36 cellular contexts compared by ENCODE assay signal in the genomic region with DNA sequence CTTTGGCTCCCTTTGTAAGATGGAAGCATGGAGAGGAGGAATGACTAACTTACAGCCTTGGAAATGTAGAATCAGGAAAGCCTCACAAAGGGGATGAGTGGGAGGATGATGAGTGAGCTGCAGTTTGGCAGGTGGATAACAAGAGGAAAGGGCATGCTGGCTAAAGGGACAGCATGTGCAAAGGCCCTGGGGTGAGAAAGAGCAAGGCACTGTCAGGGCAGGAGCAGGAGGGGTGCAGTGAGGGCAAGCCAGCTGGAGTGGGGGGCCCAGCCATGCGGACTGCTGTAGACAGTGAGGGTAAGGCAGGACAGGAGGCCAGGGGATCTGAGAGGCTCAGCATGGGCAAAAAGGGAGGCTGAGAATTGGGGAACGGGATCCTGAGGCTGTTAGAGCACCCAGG. TPM values are rescaled to one million over a fixed set of nuclear protein-coding genes. Genes with fewer than 3 reads are reported as not detected.
"Had no signal": no experiment of that assay in that cellular context is flagged by ENCODE, and none has a peak within 500 bp of the region (broad histone marks: within the 10 kb centered on the region; RNA-seq: fewer than 3 reads in every experiment).

No MANE protein-coding gene starts in this region.

- H3K9me3 ChIP-seq: ascending aorta had no signal

- H3K4me1 ChIP-seq: ascending aorta had no signal

- H3K4me1 Mint-ChIP-seq: activated CD4-positive, alpha-beta memory T cell treated with anti-CD3 and anti-CD28 coated beads, Interleukin-2, amount 10 ng/mL, durations not matched to agents 7 days and 5 days; activated CD4-positive, alpha-beta T cell treated with anti-CD3 and anti-CD28 coated beads for 36 hours; activated CD4-positive, alpha-beta T cell treated with anti-CD3 and anti-CD28 coated beads, Interleukin-2, amount 10 ng/mL, durations not matched to agents 7 days and 5 days; activated CD8-positive, alpha-beta memory T cell treated with anti-CD3 and anti-CD28 coated beads, Interleukin-2, amount 10 ng/mL, durations not matched to agents 7 days and 5 days; activated naive CD4-positive, alpha-beta T cell treated with anti-CD3 and anti-CD28 coated beads, Interleukin-2, amount 10 ng/mL, durations not matched to agents 7 days and 5 days; activated naive CD4-positive, alpha-beta T cell treated with anti-CD3 and anti-CD28 coated beads, Interleukin-2, amount 50 U/mL, for 24 hours; activated naive CD8-positive, alpha-beta T cell treated with anti-CD3 and anti-CD28 coated beads, Interleukin-2, amount 10 ng/mL, durations not matched to agents 7 days and 5 days; activated naive CD8-positive, alpha-beta T cell treated with anti-CD3 and anti-CD28 coated beads, Interleukin-2, amount 50 U/mL, for 24 hours had no signal

- H3K27me3 ChIP-seq: ascending aorta, cardiac muscle cell had no signal

- H3K27ac Mint-ChIP-seq: activated CD4-positive, alpha-beta memory T cell treated with anti-CD3 and anti-CD28 coated beads, Interleukin-2, amount 10 ng/mL, durations not matched to agents 7 days and 5 days; activated CD4-positive, alpha-beta T cell treated with anti-CD3 and anti-CD28 coated beads for 36 hours; activated CD4-positive, alpha-beta T cell treated with anti-CD3 and anti-CD28 coated beads, Interleukin-2, amount 10 ng/mL, durations not matched to agents 7 days and 5 days; activated CD8-positive, alpha-beta memory T cell treated with anti-CD3 and anti-CD28 coated beads, Interleukin-2, amount 10 ng/mL, durations not matched to agents 7 days and 5 days; activated CD8-positive, alpha-beta T cell treated with anti-CD3 and anti-CD28 coated beads, Interleukin-2, amount 10 ng/mL, durations not matched to agents 7 days and 5 days; activated naive CD4-positive, alpha-beta T cell treated with anti-CD3 and anti-CD28 coated beads, Interleukin-2, amount 10 ng/mL, durations not matched to agents 7 days and 5 days; activated naive CD4-positive, alpha-beta T cell treated with anti-CD3 and anti-CD28 coated beads, Interleukin-2, amount 50 U/mL, for 24 hours; activated naive CD8-positive, alpha-beta T cell; activated naive CD8-positive, alpha-beta T cell treated with anti-CD3 and anti-CD28 coated beads, Interleukin-2, amount 10 ng/mL, durations not matched to agents 7 days and 5 days; activated naive CD8-positive, alpha-beta T cell treated with anti-CD3 and anti-CD28 coated beads, Interleukin-2, amount 50 U/mL, for 24 hours; activated T-cell treated with anti-CD3 and anti-CD28 coated beads, Interleukin-2, amount 50 U/mL, for 24 hours; activated T-helper 2 cell treated with anti-CD3 and anti-CD28 coated beads, Interferon-gamma antibody, Interleukin-2, Interleukin-4, amounts not matched to agents 10 μg/mL and 5 μg/mL and 100 μg/mL, durations not matched to agents 14 hours and 24 hours and 36 hours; T-helper 1 cell treated with Interleukin-12 subunit alpha and Interleukin-12 subunit beta and Interleukin-4 antibody, amounts not matched to agents 30 μg/mL and 1 μg/mL, for 36 hours; T-helper 2 cell treated with Interferon-gamma antibody and Interleukin-4, amounts not matched to agents 5 μg/mL and 100 μg/mL, for 36 hours had no signal

- H3K4me3 ChIP-seq: ascending aorta, cardiac muscle cell had no signal

- H3K36me3 Mint-ChIP-seq: activated CD8-positive, alpha-beta memory T cell treated with anti-CD3 and anti-CD28 coated beads, Interleukin-2, amount 10 ng/mL, durations not matched to agents 7 days and 5 days; activated naive CD4-positive, alpha-beta T cell treated with anti-CD3 and anti-CD28 coated beads, Interleukin-2, amount 10 ng/mL, durations not matched to agents 7 days and 5 days; activated naive CD4-positive, alpha-beta T cell treated with anti-CD3 and anti-CD28 coated beads, Interleukin-2, amount 50 U/mL, for 24 hours; activated naive CD8-positive, alpha-beta T cell; activated naive CD8-positive, alpha-beta T cell treated with anti-CD3 and anti-CD28 coated beads, Interleukin-2, amount 10 ng/mL, durations not matched to agents 7 days and 5 days; brain; WTC11 had no signal

- H3K9me3 Mint-ChIP-seq: activated CD4-positive, alpha-beta memory T cell treated with anti-CD3 and anti-CD28 coated beads, Interleukin-2, amount 10 ng/mL, durations not matched to agents 7 days and 5 days; activated CD4-positive, alpha-beta T cell treated with anti-CD3 and anti-CD28 coated beads, Interleukin-2, amount 10 ng/mL, durations not matched to agents 7 days and 5 days; activated naive CD4-positive, alpha-beta T cell treated with anti-CD3 and anti-CD28 coated beads, Interleukin-2, amount 10 ng/mL, durations not matched to agents 7 days and 5 days; activated naive CD4-positive, alpha-beta T cell treated with anti-CD3 and anti-CD28 coated beads, Interleukin-2, amount 50 U/mL, for 24 hours; activated naive CD8-positive, alpha-beta T cell treated with anti-CD3 and anti-CD28 coated beads, Interleukin-2, amount 10 ng/mL, durations not matched to agents 7 days and 5 days; activated naive CD8-positive, alpha-beta T cell treated with anti-CD3 and anti-CD28 coated beads, Interleukin-2, amount 50 U/mL, for 24 hours; activated T-cell treated with anti-CD3 and anti-CD28 coated beads, Interleukin-2, amount 50 U/mL, for 24 hours; activated T-helper 2 cell treated with anti-CD3 and anti-CD28 coated beads, Interferon-gamma antibody, Interleukin-2, Interleukin-4, amounts not matched to agents 10 μg/mL and 5 μg/mL and 100 μg/mL, durations not matched to agents 14 hours and 24 hours and 36 hours; T-helper 1 cell treated with Interleukin-12 subunit alpha and Interleukin-12 subunit beta and Interleukin-4 antibody, amounts not matched to agents 30 μg/mL and 1 μg/mL, for 36 hours; T-helper 2 cell treated with Interferon-gamma antibody and Interleukin-4, amounts not matched to agents 5 μg/mL and 100 μg/mL, for 36 hours; WTC11 had no signal

- DNase-seq: activated CD4-positive, alpha-beta memory T cell treated with anti-CD3 and anti-CD28 coated beads, Interleukin-2, amount 10 ng/mL, durations not matched to agents 7 days and 5 days; activated CD4-positive, alpha-beta T cell treated with anti-CD3 and anti-CD28 coated beads for 1 hour; activated CD4-positive, alpha-beta T cell treated with anti-CD3 and anti-CD28 coated beads for 36 hours; activated CD4-positive, alpha-beta T cell treated with anti-CD3 and anti-CD28 coated beads for 48 hours; activated CD4-positive, alpha-beta T cell treated with anti-CD3 and anti-CD28 coated beads, Interleukin-2, amount 10 ng/mL, durations not matched to agents 7 days and 5 days; activated CD4-positive, alpha-beta T cell treated with anti-CD3 and anti-CD28 coated beads, Interleukin-2, amount 50 U/mL, for 48 hours; activated CD4-positive, CD25-positive, alpha-beta regulatory T cell; activated CD8-positive, alpha-beta memory T cell treated with anti-CD3 and anti-CD28 coated beads for 24 hours; activated CD8-positive, alpha-beta memory T cell treated with anti-CD3 and anti-CD28 coated beads, Interleukin-2, amount 10 ng/mL, durations not matched to agents 7 days and 5 days; activated CD8-positive, alpha-beta memory T cell treated with anti-CD3 and anti-CD28 coated beads, Interleukin-2, amount 50 U/mL, for 48 hours; activated CD8-positive, alpha-beta T cell treated with anti-CD3 and anti-CD28 coated beads, Interleukin-2, amount 10 ng/mL, durations not matched to agents 7 days and 5 days; activated effector memory CD4-positive, alpha-beta T cell treated with Interleukin-2 at 50 U/mL for 16 hours; activated gamma-delta T cell; activated naive CD4-positive, alpha-beta T cell treated with anti-CD3 and anti-CD28 coated beads, Interleukin-2, amount 10 ng/mL, durations not matched to agents 7 days and 5 days; activated naive CD4-positive, alpha-beta T cell treated with Interleukin-2 at 50 U/mL for 16 hours; activated naive CD8-positive, alpha-beta T cell treated with anti-CD3 and anti-CD28 coated beads, Interleukin-2, amount 10 ng/mL, durations not matched to agents 7 days and 5 days; activated naive CD8-positive, alpha-beta T cell treated with anti-CD3 and anti-CD28 coated beads, Interleukin-2, amount 50 U/mL, for 24 hours; activated T-cell treated with anti-CD3 and anti-CD28 coated beads, Interleukin-2, amount 50 U/mL, for 24 hours; activated T-cell treated with anti-CD3 and anti-CD28 coated beads, Interleukin-2, amount 50 U/mL, for 48 hours; amygdala; anterior cingulate cortex; central memory CD4-positive, alpha-beta T cell; T-helper 1 cell; T-helper 2 cell; T-helper 9 cell had no signal

- H3K4me3 Mint-ChIP-seq: activated CD4-positive, alpha-beta memory T cell treated with anti-CD3 and anti-CD28 coated beads, Interleukin-2, amount 10 ng/mL, durations not matched to agents 7 days and 5 days; activated CD4-positive, alpha-beta T cell treated with anti-CD3 and anti-CD28 coated beads for 36 hours; activated CD4-positive, alpha-beta T cell treated with anti-CD3 and anti-CD28 coated beads, Interleukin-2, amount 10 ng/mL, durations not matched to agents 7 days and 5 days; activated CD8-positive, alpha-beta memory T cell treated with anti-CD3 and anti-CD28 coated beads, Interleukin-2, amount 10 ng/mL, durations not matched to agents 7 days and 5 days; activated CD8-positive, alpha-beta T cell treated with anti-CD3 and anti-CD28 coated beads, Interleukin-2, amount 10 ng/mL, durations not matched to agents 7 days and 5 days; activated naive CD4-positive, alpha-beta T cell treated with anti-CD3 and anti-CD28 coated beads, Interleukin-2, amount 10 ng/mL, durations not matched to agents 7 days and 5 days; activated naive CD4-positive, alpha-beta T cell treated with anti-CD3 and anti-CD28 coated beads, Interleukin-2, amount 50 U/mL, for 24 hours; activated naive CD8-positive, alpha-beta T cell; activated naive CD8-positive, alpha-beta T cell treated with anti-CD3 and anti-CD28 coated beads, Interleukin-2, amount 10 ng/mL, durations not matched to agents 7 days and 5 days; activated naive CD8-positive, alpha-beta T cell treated with anti-CD3 and anti-CD28 coated beads, Interleukin-2, amount 50 U/mL, for 24 hours; activated T-cell treated with anti-CD3 and anti-CD28 coated beads, Interleukin-2, amount 50 U/mL, for 24 hours; brain; T-helper 1 cell treated with Interleukin-12 subunit alpha and Interleukin-12 subunit beta and Interleukin-4 antibody, amounts not matched to agents 30 μg/mL and 1 μg/mL, for 36 hours; T-helper 2 cell treated with Interferon-gamma antibody and Interleukin-4, amounts not matched to agents 5 μg/mL and 100 μg/mL, for 36 hours; WTC11 had no signal

- H3K36me3 ChIP-seq: ascending aorta, cardiac muscle cell had no signal

- ATAC-seq: activated CD4-positive, alpha-beta T cell treated with anti-CD3 and anti-CD28 coated beads for 36 hours; activated CD4-positive, CD25-positive, alpha-beta regulatory T cell treated with anti-CD3 and anti-CD28 coated beads, Interleukin-2, amount 50 U/mL, for 24 hours; activated CD8-positive, alpha-beta memory T cell treated with anti-CD3 and anti-CD28 coated beads, Interleukin-2, amount 10 ng/mL, durations not matched to agents 7 days and 5 days; activated CD8-positive, alpha-beta T cell treated with anti-CD3 and anti-CD28 coated beads, Interleukin-2, amount 10 ng/mL, durations not matched to agents 7 days and 5 days; activated naive CD8-positive, alpha-beta T cell treated with anti-CD3 and anti-CD28 coated beads, Interleukin-2, amount 50 U/mL, for 24 hours; WTC11 had no signal

- H3K27me3 Mint-ChIP-seq: activated naive CD4-positive, alpha-beta T cell treated with anti-CD3 and anti-CD28 coated beads, Interleukin-2, amount 50 U/mL, for 24 hours had no signal

- H3K27ac ChIP-seq: ascending aorta, cardiac muscle cell, VCaP had no signal

RNA-seq across cellular contexts. Expression of a gene that starts 20.5 kb away (rescaled TPM):
- total RNA-seq: activated CD4-positive, alpha-beta memory T cell treated with anti-CD3 and anti-CD28 coated beads, Interleukin-2, amount 10 ng/mL, durations not matched to agents 7 days and 5 days; activated CD8-positive, alpha-beta memory T cell treated with anti-CD3 and anti-CD28 coated beads, Interleukin-2, amount 10 ng/mL, durations not matched to agents 7 days and 5 days; activated naive CD8-positive, alpha-beta T cell treated with anti-CD3 and anti-CD28 coated beads, Interleukin-2, amount 10 ng/mL, durations not matched to agents 7 days and 5 days; activated T-helper 2 cell treated with anti-CD3 and anti-CD28 coated beads, Interferon-gamma antibody, Interleukin-2, Interleukin-4, amounts not matched to agents 10 μg/mL and 5 μg/mL and 100 μg/mL, durations not matched to agents 14 hours and 24 hours and 36 hours; ascending aorta had no signal
